10 cellular contexts compared by ENCODE assay signal in the genomic region with DNA sequence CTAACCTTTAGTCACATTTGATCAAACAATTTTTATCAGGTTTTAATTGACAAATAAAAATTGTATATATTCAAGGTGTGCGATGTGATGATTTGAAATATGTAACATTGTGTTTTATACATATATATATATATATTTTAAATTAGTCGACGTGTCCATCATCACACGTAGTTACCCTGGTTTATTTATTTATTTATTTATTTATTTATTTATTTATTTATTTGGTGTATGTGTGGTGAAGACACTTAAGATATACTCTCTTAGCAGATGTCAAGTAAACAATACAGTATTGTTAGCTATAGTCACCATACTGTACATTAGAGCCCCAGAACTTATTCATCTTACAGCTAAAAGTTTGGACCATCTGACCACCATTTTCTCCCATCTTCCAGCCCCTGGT.
"Had no signal": no experiment of that assay in that cellular context is flagged by ENCODE, and none has a peak within 500 bp of the region (broad histone marks: within the 10 kb centered on the region; RNA-seq: fewer than 3 reads in every experiment).

No MANE protein-coding gene starts in this region.

- FAIRE-seq: H1, H54, HTR-8/SVneo, K562 had no signal

- H3K4me3 ChIP-seq: GM23338, K562 had no signal

- DNase-seq: H9, HCEC 1CT, HFFc6, IMR-90, KG1 had no signal
